8 cellular contexts compared by ENCODE assay signal in genomic region chr3:72938471-72939265, GRCh38. TPM values are rescaled to one million over a fixed set of nuclear protein-coding genes. Genes with fewer than 3 reads are reported as not detected.
DNase-seq lines count a peak whose midpoint lies in the region; ATAC-seq and TF ChIP-seq lines count a peak whose summit lies in the region.

No MANE protein-coding gene starts in this region.

- no peaks in the 10 kb centered on the region for H3K36me3 Mint-ChIP-seq in progenitor cell of endocrine pancreas (ENCODE audit: insufficient read depth)

- no peaks in the 10 kb centered on the region for H3K36me3 ChIP-seq in adipocyte (ENCODE audit: control insufficient read depth, insufficient read depth, low read length, severe bottlenecking)
- no peaks in the 10 kb centered on the region for H3K36me3 ChIP-seq in cardiac muscle cell

- peaks cover 10% of the 10 kb centered on the region for H3K4me1 Mint-ChIP-seq in progenitor cell of endocrine pancreas (ENCODE audit: low read depth)

- H3K27ac Mint-ChIP-seq in progenitor cell of endocrine pancreas: peak overlapping the region; percentile 69

- DNase-seq in COLO829 (ENCODE audit: low spot score) (peak; percentile 79), NCI-H460 (ENCODE audit: extremely low read depth, low read depth) (peak; percentile 44), adipocyte (ENCODE audit: low read depth) (peak; percentile 97), cardiac muscle cell (ENCODE audit: low read depth in 1 of 2, low spot score in 1 of 2) (peak; percentile 50 to 100), progenitor cell of endocrine pancreas (ENCODE audit: low spot score, unreplicated experiment) (no peak)
- DNase-seq in activated CD8-positive, alpha-beta memory T cell treated with anti-CD3 and anti-CD28 coated beads, Interleukin-2, amount 50 U/mL, for 48 hours: no peak

- H3K9me3 ChIP-seq in adipocyte (ENCODE audit: control insufficient read depth, low read length) (no peaks in the 10 kb centered on the region), cardiac muscle cell (ENCODE audit: low read depth) (no peaks in the 10 kb centered on the region)

- no peaks in the 10 kb centered on the region for H3K27me3 Mint-ChIP-seq in progenitor cell of endocrine pancreas

- H3K9ac ChIP-seq in adipocyte (ENCODE audit: low read length): peak overlapping the region; percentile 36

- peaks cover 7% of the 10 kb centered on the region for H3K4me1 ChIP-seq in adipocyte (ENCODE audit: control insufficient read depth, insufficient read depth, low read length)
- H3K4me1 ChIP-seq in cardiac muscle cell (ENCODE audit: low read depth): peaks cover 10% of the 10 kb centered on the region

- no peak overlapping the region for H3K4me3 Mint-ChIP-seq in progenitor cell of endocrine pancreas (ENCODE audit: low read depth)

- ATAC-seq in GM18520 (IDR thresholded peaks at IDR 0.05; ENCODE audit: unreplicated experiment) (peak; percentile 55), HG03060 (IDR thresholded peaks at IDR 0.05; ENCODE audit: low read depth, unreplicated experiment) (peak; percentile 71)

- TF ChIP-seq CTCF in cardiac muscle cell (IDR thresholded peaks at IDR 0.05; ENCODE audit: low read depth, low read length) (peak; percentile 56), progenitor cell of endocrine pancreas (IDR thresholded peaks at IDR 0.05; ENCODE audit: unreplicated experiment) (peak; percentile 79)

- no peaks in the 10 kb centered on the region for H3K9me3 Mint-ChIP-seq in progenitor cell of endocrine pancreas (ENCODE audit: low read depth)

- peak overlapping the region; percentile 33 for H3K27ac ChIP-seq in cardiac muscle cell

- peak overlapping the region; percentile 54 for H3K4me3 ChIP-seq in adipocyte (ENCODE audit: low read length)
- no peak overlapping the region for H3K4me3 ChIP-seq in cardiac muscle cell

- H3K27me3 ChIP-seq in adipocyte (replicated peaks; ENCODE audit: control insufficient read depth, insufficient read depth, low read length) (no peaks in the 10 kb centered on the region), cardiac muscle cell (no peaks in the 10 kb centered on the region)

RNA-seq across cellular contexts. Expression of gene GXYLT2, which starts 50.8 kb away (rescaled TPM):
- total RNA-seq in NCI-H460 (2014; rRNA removed; shearing (Covaris generic)): 4.3 and 6.5 TPM in 2 replicates
- 0.14 and 3.0 TPM in 2 replicates for polyA plus RNA-seq in NCI-H460 (2014; cell fraction: nucleus; rRNA removed)
- total RNA-seq in cardiac muscle cell (36.4 and 43.1 TPM in 2 replicates), progenitor cell of endocrine pancreas (6.0 and 7.4 TPM in 2 replicates)
- polyA plus RNA-seq in cardiac muscle cell: 25.7 and 34.6 TPM in 2 replicates

RNA-seq across cellular contexts. Expression of gene PPP4R2, which starts 57.9 kb away (rescaled TPM):
- 45.4 and 48.6 TPM in 2 replicates for total RNA-seq in NCI-H460 (2014; rRNA removed; shearing (Covaris generic))
- 19.4 and 29.9 TPM in 2 replicates for polyA plus RNA-seq in NCI-H460 (2014; cell fraction: nucleus; rRNA removed)
- total RNA-seq in cardiac muscle cell (42.2 and 49.1 TPM in 2 replicates), progenitor cell of endocrine pancreas (117 and 130 TPM in 2 replicates)
- 44.8 and 50.1 TPM in 2 replicates for polyA plus RNA-seq in cardiac muscle cell

Comparison
In these comparisons a context has a peak if more than half of its experiments do, and no peak if none do; other contexts are left out.
1. DNase-seq: peak in COLO829 (single experiment), NCI-H460 (single experiment), adipocyte (single experiment) and cardiac muscle cell (2 of 2); none in progenitor cell of endocrine pancreas (single experiment) and activated CD8-positive, alpha-beta memory T cell treated with anti-CD3 and anti-CD28 coated beads, Interleukin-2, amount 50 U/mL, for 48 hours (single experiment).